Comparison of ENCODE assay signal across 9 cellular contexts in the genomic region with DNA sequence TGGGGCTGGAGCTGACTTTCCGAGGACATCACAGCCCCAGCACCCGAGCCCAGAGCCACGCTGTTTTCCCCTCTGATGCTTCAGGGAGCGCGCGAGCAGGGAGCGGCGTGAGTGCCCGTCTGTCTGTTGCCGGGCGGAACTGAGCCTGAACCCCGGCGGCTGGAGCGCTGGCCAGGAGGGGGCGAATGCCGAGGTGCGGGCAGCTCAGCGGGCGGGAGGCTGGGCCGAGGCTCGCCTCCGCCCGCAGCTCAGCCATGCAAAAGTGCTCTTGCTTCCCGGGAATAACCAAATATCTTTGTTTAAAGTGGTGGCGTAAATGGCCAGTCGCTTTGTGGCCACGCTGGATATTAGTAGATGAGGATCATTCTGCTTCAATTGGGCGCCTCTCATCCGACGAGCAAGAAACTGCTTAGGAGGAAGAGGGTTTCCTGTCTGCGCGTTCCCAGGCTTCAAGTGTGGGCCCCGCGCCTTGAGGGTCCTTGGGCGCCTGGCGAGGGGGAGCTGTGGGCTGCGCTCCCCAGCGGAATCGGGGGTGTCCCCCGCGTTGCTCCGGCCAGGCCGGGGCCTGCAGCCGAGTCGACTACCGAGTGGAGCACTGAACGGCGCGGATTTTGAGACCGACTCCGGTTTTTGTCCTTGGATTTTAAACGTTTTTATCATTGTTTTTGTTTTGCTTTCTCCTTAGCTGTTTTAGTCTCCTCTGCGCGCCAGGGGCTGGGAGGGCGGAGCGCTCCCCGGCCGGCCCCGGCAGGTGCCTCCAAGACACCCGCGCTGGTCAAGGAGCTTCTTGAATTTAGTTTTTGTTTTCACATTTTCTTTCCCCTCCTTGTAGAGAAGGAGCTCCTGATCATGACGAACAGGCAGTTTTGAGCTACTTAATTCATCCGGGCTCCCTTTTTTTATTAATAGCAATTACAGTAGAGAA. TPM values are rescaled to one million over a fixed set of nuclear protein-coding genes. Genes with fewer than 3 reads are reported as not detected.
A peak's percentile ranks its signal among the peaks of the same experiment; 100 is the strongest.
DNase-seq lines count a peak whose midpoint lies in the region; ATAC-seq, FAIRE-seq and TF ChIP-seq lines count a peak whose summit lies in the region.
"Had no signal": no experiment of that assay in that cellular context is flagged by ENCODE, and none has a peak within 500 bp of the region (broad histone marks: within the 10 kb centered on the region; RNA-seq: fewer than 3 reads in every experiment).

No MANE protein-coding gene starts in this region.

- DNase-seq in heart left ventricle = no peak
- no peak for DNase-seq in right atrium auricular region (ENCODE audit: low spot score)
- DNase-seq in NCI-H460 (ENCODE audit: extremely low read depth, low read depth) = peak; percentile 54
- DNase-seq in coronary artery (ENCODE audit: low spot score) = no peak
- peak; percentile 84 for DNase-seq in neural progenitor cell (ENCODE audit: low spot score)
- DNase-seq in GM12891 (ENCODE audit: insufficient read length, low spot score) = no peak
- no peak for DNase-seq in ovary

- FAIRE-seq in GM12891 (lab: Jason Lieb, UNC) = no peak
- FAIRE-seq: GM18507 had no signal

- H3K27ac ChIP-seq in heart left ventricle (no peak overlapping the region), right atrium auricular region (no peak overlapping the region), coronary artery (no peak overlapping the region), neural progenitor cell (no peak overlapping the region), ovary (no peak overlapping the region)

- H3K4me3 Mint-ChIP-seq in neural progenitor cell = no peak overlapping the region

- peak overlapping the region; percentile 60 for H3K4me2 ChIP-seq in neural progenitor cell

- no peak overlapping the region for H3K9ac ChIP-seq in neural progenitor cell

- H3K27me3 ChIP-seq in heart left ventricle (peaks cover 72 to 100% (median 99%) of the 10 kb centered on the region in 9 donors), right atrium auricular region (peaks cover 44 to 92% of the 10 kb centered on the region in 2 donors), neural progenitor cell (peaks cover 100% of the 10 kb centered on the region), ovary (peaks cover 3% of the 10 kb centered on the region)

- H4K20me1 ChIP-seq in neural progenitor cell (ENCODE audit: low read depth) = peaks cover 94% of the 10 kb centered on the region

- peaks cover 28% of the 10 kb centered on the region for H3F3A ChIP-seq in neural progenitor cell (ENCODE audit: low read depth)

- H3K4me1 ChIP-seq in heart left ventricle (peaks cover 0 to 68% (median 18%) of the 10 kb centered on the region in 12 donors), right atrium auricular region (peaks cover 0 to 50% of the 10 kb centered on the region in 2 donors), neural progenitor cell (peaks cover 23% of the 10 kb centered on the region), ovary (ENCODE audit: insufficient read depth) (peaks cover 7% of the 10 kb centered on the region)

- 1 to 2% (median 1%) methylated on average over 52 to 63 of the region's 63 CpGs for WGBS in heart left ventricle, 4 donors
- 1% methylated on average over 62 to 63 of the region's 63 CpGs for WGBS in ovary, 3 donors

- H3K79me2 ChIP-seq in neural progenitor cell (ENCODE audit: low read depth) = no peaks in the 10 kb centered on the region

- peaks cover 5% of the 10 kb centered on the region for H3K9me3 Mint-ChIP-seq in neural progenitor cell

- TF ChIP-seq POLR2A in heart left ventricle (IDR thresholded peaks at IDR 0.05) (no peak), GM12891 (IDR thresholded peaks at IDR 0.05; ENCODE audit: low read depth, low read length) (no peak), ovary (IDR thresholded peaks at IDR 0.05) (no peak)

- H3K36me3 ChIP-seq in heart left ventricle (no peaks in the 10 kb centered on the region), right atrium auricular region (no peaks in the 10 kb centered on the region), neural progenitor cell (no peaks in the 10 kb centered on the region), ovary (no peaks in the 10 kb centered on the region)

- H3K36me3 Mint-ChIP-seq in neural progenitor cell = no peaks in the 10 kb centered on the region

- peak in 1 of 4 donors; percentile 53 for ATAC-seq in heart left ventricle
- ATAC-seq in HG03135 (IDR thresholded peaks at IDR 0.05; ENCODE audit: unreplicated experiment) = no peak

- peak overlapping the region in 11 of 12 donors; percentile 14 to 44 (median 27) for H3K4me3 ChIP-seq in heart left ventricle
- peak overlapping the region in 1 of 2 donors; percentile 36 for H3K4me3 ChIP-seq in right atrium auricular region
- H3K4me3 ChIP-seq in coronary artery = peak overlapping the region; percentile 66
- peak overlapping the region; percentile 5 for H3K4me3 ChIP-seq in neural progenitor cell
- H3K4me3 ChIP-seq in ovary = no peak overlapping the region

- H3K27ac Mint-ChIP-seq in neural progenitor cell = no peak overlapping the region

- no peak for TF ChIP-seq EP300 in ovary (IDR thresholded peaks at IDR 0.05)

- no peak overlapping the region for H2AFZ ChIP-seq in neural progenitor cell (replicated peaks)

- H3K4me1 Mint-ChIP-seq in neural progenitor cell = peaks cover 12% of the 10 kb centered on the region

- TF ChIP-seq CTCF in heart left ventricle (IDR thresholded peaks at IDR 0.05) = peak in 3 of 12 donors; percentile 8 to 22 (median 14)
- TF ChIP-seq CTCF in right atrium auricular region (IDR thresholded peaks at IDR 0.05) = peak in 1 of 2 donors; percentile 24
- no peak for TF ChIP-seq CTCF in coronary artery (IDR thresholded peaks at IDR 0.05)
- peak; percentile 53 for TF ChIP-seq CTCF in neural progenitor cell (IDR thresholded peaks at IDR 0.05)
- no peak for TF ChIP-seq CTCF in ovary (IDR thresholded peaks at IDR 0.05)

- intact Hi-C loops in heart left ventricle (cut with DNase I) = no loop called here
- intact Hi-C loops in ovary (cut with DNase I) = no loop called here

- peaks cover 81% of the 10 kb centered on the region for H3K27me3 Mint-ChIP-seq in neural progenitor cell (ENCODE audit: insufficient read depth, low read depth)

- no peaks in the 10 kb centered on the region for H3K9me3 ChIP-seq in heart left ventricle
- no peaks in the 10 kb centered on the region for H3K9me3 ChIP-seq in right atrium auricular region
- no peaks in the 10 kb centered on the region for H3K9me3 ChIP-seq in neural progenitor cell (ENCODE audit: low read depth)
- peaks cover 0 to 3% of the 10 kb centered on the region in 2 donors for H3K9me3 ChIP-seq in ovary

TF ChIP-seq in GM12891, 5 proteins besides CTCF, POLR2A, EP300 and RAD21:
- TF ChIP-seq PAX5 (IDR thresholded peaks at IDR 0.05; ENCODE audit: insufficient read depth, low read length, severe bottlenecking) (no peak), TAF1 (IDR thresholded peaks at IDR 0.05; ENCODE audit: low read depth, low read length) (no peak), POLR2AphosphoS5 (IDR thresholded peaks at IDR 0.05; ENCODE audit: low read depth, low read length) (no peak), POU2F2 (IDR thresholded peaks at IDR 0.05; ENCODE audit: low read depth, low read length) (no peak), SPI1 (IDR thresholded peaks at IDR 0.05; ENCODE audit: low read depth, low read length) (no peak)

RNA-seq across cellular contexts. Expression of gene NKX2-1, which starts 0.8 kb away (rescaled TPM):
- not detected for total RNA-seq in heart left ventricle
- not detected for polyA plus RNA-seq in heart left ventricle
- total RNA-seq in right atrium auricular region = not detected
- total RNA-seq in NCI-H460 (2014; rRNA removed; shearing (Covaris generic)) = not detected in 2 replicates
- not detected in 2 replicates for polyA plus RNA-seq in NCI-H460 (2014; cell fraction: nucleus; rRNA removed)
- total RNA-seq in neural progenitor cell (ENCODE audit: low replicate concordance) = not detected in 2 replicates
- not detected for polyA plus RNA-seq in GM12891 (2012; ENCODE audit: low read depth, missing spikeins)
- total RNA-seq in ovary = under 1 TPM in 1 of 7 donors, not detected in 6; 0.18 TPM
- polyA plus RNA-seq in ovary = not detected

Comparison
In these comparisons a context has a peak if more than half of its experiments do, and no peak if none do; other contexts are left out.
1. DNase-seq: peak in NCI-H460 (single experiment) and neural progenitor cell (single experiment); none in heart left ventricle (0 of 5), right atrium auricular region (single experiment), coronary artery (single experiment), GM12891 (single experiment) and ovary (0 of 5).